In the genomic region with DNA sequence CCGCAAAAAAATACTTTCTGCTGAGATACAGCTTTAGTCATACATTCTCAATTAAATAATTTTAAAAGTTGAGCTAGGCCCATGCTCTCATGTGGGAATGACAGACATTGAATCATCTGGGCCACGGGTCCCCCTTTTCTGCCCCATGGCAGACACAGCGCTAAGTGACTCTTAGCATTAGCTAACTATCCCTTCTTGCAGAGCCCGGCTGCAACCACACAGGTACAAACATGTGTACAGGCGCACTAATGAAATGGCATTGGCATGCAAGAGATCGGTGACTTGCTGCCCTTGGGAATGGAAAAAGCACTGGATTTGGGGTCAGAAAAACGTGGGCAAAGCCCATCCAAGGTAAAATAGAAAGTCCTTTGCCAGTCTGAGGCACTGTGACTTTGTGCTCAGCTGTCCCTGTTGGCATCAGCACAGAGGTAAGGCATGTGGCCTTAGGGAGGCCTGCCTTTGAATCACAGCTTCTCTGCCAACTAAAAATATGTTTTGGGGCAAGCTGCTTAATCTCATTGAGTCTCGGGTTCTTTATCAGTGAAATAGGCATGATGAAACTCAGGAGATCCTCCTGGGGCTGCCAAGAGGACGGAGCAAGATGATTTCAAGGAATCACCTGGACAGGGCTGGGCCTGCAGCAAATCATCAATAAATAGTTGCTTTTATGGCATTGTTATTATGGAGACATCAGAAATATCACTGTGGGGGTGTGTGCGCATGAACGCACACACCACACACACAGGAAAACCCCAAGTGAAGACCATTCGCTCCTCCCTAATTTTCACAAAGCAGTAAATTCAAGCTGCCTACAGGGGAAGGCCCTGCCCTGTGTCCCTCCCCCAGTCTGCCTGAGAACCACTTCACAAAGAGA, we compare ENCODE assay signal across 13 cellular contexts. TPM values are rescaled to one million over a fixed set of nuclear protein-coding genes. Genes with fewer than 3 reads are reported as not detected.
DNase-seq lines count a peak whose midpoint lies in the region; ATAC-seq and TF ChIP-seq lines count a peak whose summit lies in the region.
"Had no signal": no experiment of that assay in that cellular context is flagged by ENCODE, and none has a peak within 500 bp of the region (broad histone marks: within the 10 kb centered on the region; RNA-seq: fewer than 3 reads in every experiment).

No MANE protein-coding gene starts in this region.

- H3K36me3 Mint-ChIP-seq in brain = peaks cover 15% of the 10 kb centered on the region

- no peak overlapping the region for H3K9ac ChIP-seq in BLaER1

- H3K27ac ChIP-seq in BLaER1 = peak overlapping the region; percentile 59; the same call in 1 of the 2 replicates
- H3K27ac ChIP-seq: C4-2B had no signal

- TF ChIP-seq POLR2A in GM18505 (IDR thresholded peaks at IDR 0.05; ENCODE audit: borderline replicate concordance, extremely low read depth, insufficient read depth, insufficient read length) = no peak

- no peaks in the 10 kb centered on the region for H4K20me1 ChIP-seq in BLaER1

- DNase-seq in ureter (ENCODE audit: low spot score) (no peak), NCI-H2227 treated with DMSO at 0.1 percent for 48 hours (lab: John Stamatoyannopoulos, UW) (no peak), NCI-H128 (lab: John Stamatoyannopoulos, UW; ENCODE audit: unreplicated experiment) (no peak)
- DNase-seq: KG1; mesenchymal stem cell; NCI-H69; stimulated activated CD8-positive, alpha-beta memory T cell treated with anti-CD3 and anti-CD28 coated beads, Interleukin-4, amount 100 ng/mL, for 48 hours had no signal

- no peaks in the 10 kb centered on the region for H3K9me3 ChIP-seq in BLaER1

- ATAC-seq in GM18505 (IDR thresholded peaks at IDR 0.05; ENCODE audit: unreplicated experiment) = peak; percentile 70
- ATAC-seq in HG02973 (IDR thresholded peaks at IDR 0.05; ENCODE audit: unreplicated experiment) = peak; percentile 47
- ATAC-seq in GM19467 (IDR thresholded peaks at IDR 0.05; ENCODE audit: unreplicated experiment) = no peak

- H3K4me2 ChIP-seq in BLaER1 = peak overlapping the region; percentile 84

- H3K27me3 Mint-ChIP-seq in brain = peaks cover 5% of the 10 kb centered on the region

- H3K27me3 ChIP-seq in BLaER1 = no peaks in the 10 kb centered on the region

- H3K4me3 ChIP-seq in BLaER1 = no peak overlapping the region

- peak overlapping the region in 4 of 5 experiments; percentile 13 to 54 (median 42) for H3K27ac Mint-ChIP-seq in brain

- H3K36me3 ChIP-seq in BLaER1 = no peaks in the 10 kb centered on the region

- H3K4me1 ChIP-seq in BLaER1 = peaks cover 41% of the 10 kb centered on the region

- H3K4me1 Mint-ChIP-seq in brain = peaks cover 30% of the 10 kb centered on the region

- TF ChIP-seq CTCF in brain (conservative IDR thresholded peaks at IDR 0.05) = no peak

- no peak overlapping the region for H3K4me3 Mint-ChIP-seq in brain

- H3K9me3 Mint-ChIP-seq in brain = peaks cover 0 to 8% (median 5%) of the 10 kb centered on the region in 5 experiments

RNA-seq across cellular contexts. Expression of a gene that starts 54.2 kb away (rescaled TPM):
- polyA plus RNA-seq in brain (ENCODE audit: insufficient read depth, low read depth, low replicate concordance) = 37.3 TPM
- total RNA-seq in ureter = 11.8 TPM
